ENCODE assay signal across 8 cellular contexts in genomic region chr16:85395207-85395912, GRCh38.
DNase-seq lines count a peak whose midpoint lies in the region; ATAC-seq and TF ChIP-seq lines count a peak whose summit lies in the region.

No MANE protein-coding gene starts in this region.

- DNase-seq in DMS 273 treated with DMSO at 0.1 percent for 48 hours (lab: John Stamatoyannopoulos, UW) (peak; percentile 97), HS-5 (ENCODE audit: low read depth) (peak; percentile 64), RPMI8226 (peak; percentile 80), fibroblast of peridontal ligament (ENCODE audit: extremely low read depth) (peak; percentile 95), osteoblast (ENCODE audit: insufficient read length, low spot score, missing footprints) (peak; percentile 100), endodermal cell (no peak), progenitor cell of endocrine pancreas (ENCODE audit: low spot score, unreplicated experiment) (no peak)

- no peaks in the 10 kb centered on the region for H4K20me1 ChIP-seq in osteoblast (ENCODE audit: insufficient read depth, low read length)

- H3K9me3 Mint-ChIP-seq in endodermal cell (peaks cover 3% of the 10 kb centered on the region), progenitor cell of endocrine pancreas (ENCODE audit: low read depth) (no peaks in the 10 kb centered on the region)

- H3K36me3 ChIP-seq in osteoblast (ENCODE audit: insufficient read depth, low read length) (no peaks in the 10 kb centered on the region), endodermal cell (ENCODE audit: control insufficient read depth, insufficient read depth, low read length) (no peaks in the 10 kb centered on the region)

- H2AFZ ChIP-seq in osteoblast (ENCODE audit: low read length): peak overlapping the region; percentile 51

- H3K27ac ChIP-seq in osteoblast (ENCODE audit: low read depth, low read length): peak overlapping the region; percentile 71
- no peak overlapping the region for H3K27ac ChIP-seq in endodermal cell (ENCODE audit: low read depth, low read length)

- H3K4me1 Mint-ChIP-seq in endodermal cell: peaks cover 29% of the 10 kb centered on the region
- H3K4me1 Mint-ChIP-seq in progenitor cell of endocrine pancreas (ENCODE audit: low read depth): no peaks in the 10 kb centered on the region

- WGBS in endodermal cell (ENCODE audit: insufficient coverage in 1 of 2, insufficient read length in 1 of 2), 2 experiments: 80 to 91% methylated on average over 12 to 25 of the region's 25 CpGs

- H3K27me3 Mint-ChIP-seq in endodermal cell (ENCODE audit: insufficient read depth) (no peaks in the 10 kb centered on the region), progenitor cell of endocrine pancreas (peaks cover 15% of the 10 kb centered on the region)

- no peak overlapping the region for H3K27ac Mint-ChIP-seq in endodermal cell
- no peak overlapping the region for H3K27ac Mint-ChIP-seq in progenitor cell of endocrine pancreas

- H3K4me2 ChIP-seq in osteoblast (ENCODE audit: insufficient read depth, low read length): peak overlapping the region; percentile 72

- no peaks in the 10 kb centered on the region for H3K27me3 ChIP-seq in osteoblast (ENCODE audit: insufficient read depth, low read length)
- H3K27me3 ChIP-seq in endodermal cell (ENCODE audit: control insufficient read depth, insufficient read depth, low read length, poor library complexity, severe bottlenecking): no peaks in the 10 kb centered on the region

- H3K36me3 Mint-ChIP-seq in endodermal cell (ENCODE audit: low read depth) (no peaks in the 10 kb centered on the region), progenitor cell of endocrine pancreas (ENCODE audit: insufficient read depth) (no peaks in the 10 kb centered on the region)

- no peak for ATAC-seq in HG02610 (IDR thresholded peaks at IDR 0.05; ENCODE audit: unreplicated experiment)

- H3K9me3 ChIP-seq in osteoblast (ENCODE audit: low read depth, low read length) (no peaks in the 10 kb centered on the region), endodermal cell (ENCODE audit: control insufficient read depth, low read length) (peaks cover under 1% of the 10 kb centered on the region)

- H3K4me3 Mint-ChIP-seq in endodermal cell: no peak overlapping the region
- no peak overlapping the region for H3K4me3 Mint-ChIP-seq in progenitor cell of endocrine pancreas (ENCODE audit: low read depth)

- peaks cover 15% of the 10 kb centered on the region for H3K79me2 ChIP-seq in osteoblast (ENCODE audit: insufficient read depth, low read length)

- H3K4me1 ChIP-seq in osteoblast (ENCODE audit: insufficient read depth, low read length): peaks cover 27% of the 10 kb centered on the region
- no peaks in the 10 kb centered on the region for H3K4me1 ChIP-seq in endodermal cell (ENCODE audit: control insufficient read depth, insufficient read depth, low read length)

- TF ChIP-seq CTCF in osteoblast (IDR thresholded peaks at IDR 0.05; ENCODE audit: extremely low read depth, low read depth, low read length): no peak
- no peak for TF ChIP-seq CTCF in endodermal cell (conservative IDR thresholded peaks at IDR 0.05)
- no peak for TF ChIP-seq CTCF in progenitor cell of endocrine pancreas (IDR thresholded peaks at IDR 0.05; ENCODE audit: unreplicated experiment)

- peak overlapping the region; percentile 49 for H3K4me3 ChIP-seq in osteoblast (ENCODE audit: insufficient read depth, low read length)
- no peak overlapping the region for H3K4me3 ChIP-seq in endodermal cell (ENCODE audit: low read length)

- no peak overlapping the region for H3K9ac ChIP-seq in endodermal cell (ENCODE audit: extremely low read depth, low read length, poor library complexity, severe bottlenecking)

Comparison
In these comparisons a context has a peak if more than half of its experiments do, and no peak if none do; other contexts are left out.
1. DNase-seq: peak in DMS 273 treated with DMSO at 0.1 percent for 48 hours (single experiment), HS-5 (single experiment), RPMI8226 (single experiment), fibroblast of peridontal ligament (single experiment) and osteoblast (single experiment); none in endodermal cell (single experiment) and progenitor cell of endocrine pancreas (single experiment).